In genomic region chr5:145104106-145104505, GRCh38 we compare ENCODE assay signal across 30 cellular contexts.
"Had no signal": no experiment of that assay in that cellular context is flagged by ENCODE, and none has a peak within 500 bp of the region (broad histone marks: within the 10 kb centered on the region; RNA-seq: fewer than 3 reads in every experiment).

No MANE protein-coding gene starts in this region.

- H3K36me3 ChIP-seq: adrenal gland, ascending aorta, brain microvascular endothelial cell, gastrocnemius medialis, heart right ventricle had no signal

- H2AFZ ChIP-seq: hepatocyte had no signal

- H3K36me3 Mint-ChIP-seq: activated CD4-positive, alpha-beta memory T cell treated with anti-CD3 and anti-CD28 coated beads for 36 hours; activated CD8-positive, alpha-beta memory T cell treated with anti-CD3 and anti-CD28 coated beads, Interleukin-2, amount 10 ng/mL, durations not matched to agents 7 days and 5 days; activated naive CD4-positive, alpha-beta T cell treated with anti-CD3 and anti-CD28 coated beads, Interleukin-2, amount 10 ng/mL, durations not matched to agents 7 days and 5 days; activated naive CD4-positive, alpha-beta T cell treated with anti-CD3 and anti-CD28 coated beads, Interleukin-2, amount 50 U/mL, for 72 hours had no signal

- DNase-seq: activated CD4-positive, alpha-beta memory T cell treated with anti-CD3 and anti-CD28 coated beads for 36 hours; activated CD4-positive, alpha-beta T cell treated with anti-CD3 and anti-CD28 coated beads for 36 hours; activated CD4-positive, alpha-beta T cell treated with anti-CD3 and anti-CD28 coated beads, Interleukin-2, amount 10 ng/mL, durations not matched to agents 24 days and 14 days; activated CD4-positive, CD25-positive, alpha-beta regulatory T cell; activated CD4-positive, CD25-positive, alpha-beta regulatory T cell treated with anti-CD3 and anti-CD28 coated beads, Interleukin-2, amount 50 U/mL, for 72 hours; activated CD8-positive, alpha-beta memory T cell treated with anti-CD3 and anti-CD28 coated beads, Interleukin-2, amount 10 ng/mL, durations not matched to agents 7 days and 5 days; activated CD8-positive, alpha-beta memory T cell treated with anti-CD3 and anti-CD28 coated beads, Interleukin-2, amount 50 U/mL, for 4 hours; activated CD8-positive, alpha-beta T cell treated with anti-CD3 and anti-CD28 coated beads, Interleukin-2, amount 10 ng/mL, durations not matched to agents 7 days and 5 days; activated gamma-delta T cell; activated naive CD4-positive, alpha-beta T cell; activated naive CD4-positive, alpha-beta T cell treated with anti-CD3 and anti-CD28 coated beads, Interleukin-2, amount 10 ng/mL, durations not matched to agents 7 days and 5 days; activated T-cell treated with anti-CD3 and anti-CD28 coated beads, Interleukin-2, amount 50 U/mL, for 1 hour; activated T-cell treated with anti-CD3 and anti-CD28 coated beads, Interleukin-2, amount 50 U/mL, for 48 hours; adrenal gland; brain microvascular endothelial cell; dorsolateral prefrontal cortex; effector memory CD4-positive, alpha-beta T cell; endodermal cell; foreskin keratinocyte; gastrocnemius medialis; heart right ventricle; T-helper 2 cell had no signal

- ATAC-seq: activated CD4-positive, alpha-beta T cell treated with anti-CD3 and anti-CD28 coated beads for 36 hours; activated CD8-positive, alpha-beta memory T cell treated with anti-CD3 and anti-CD28 coated beads, Interleukin-2, amount 10 ng/mL, durations not matched to agents 7 days and 5 days; activated CD8-positive, alpha-beta T cell treated with anti-CD3 and anti-CD28 coated beads, Interleukin-2, amount 10 ng/mL, durations not matched to agents 7 days and 5 days; activated naive CD4-positive, alpha-beta T cell treated with anti-CD3 and anti-CD28 coated beads, Interleukin-2, amount 50 U/mL, for 72 hours; esophagus mucosa; foreskin keratinocyte; gastrocnemius medialis; heart right ventricle had no signal

- FAIRE-seq: bronchial epithelial cell had no signal

- H3K9me3 Mint-ChIP-seq: endodermal cell had no signal

- H3K4me3 ChIP-seq: adrenal gland, ascending aorta, coronary artery, dorsolateral prefrontal cortex, gastrocnemius medialis, heart right ventricle, hepatocyte had no signal

- H3K4me2 ChIP-seq: hepatocyte had no signal

- H3K9me3 ChIP-seq: adrenal gland, ascending aorta, gastrocnemius medialis, heart right ventricle had no signal

- H3K27ac ChIP-seq: adrenal gland, ascending aorta, brain microvascular endothelial cell, coronary artery, foreskin keratinocyte, gastrocnemius medialis, heart right ventricle, hepatocyte had no signal

- H3K79me2 ChIP-seq: hepatocyte had no signal

- H3K27me3 Mint-ChIP-seq: activated CD4-positive, alpha-beta memory T cell treated with anti-CD3 and anti-CD28 coated beads for 36 hours; activated CD4-positive, alpha-beta T cell treated with anti-CD3 and anti-CD28 coated beads for 36 hours; activated CD4-positive, alpha-beta T cell treated with anti-CD3 and anti-CD28 coated beads, Interleukin-2, amount 10 ng/mL, durations not matched to agents 24 days and 14 days; activated CD8-positive, alpha-beta memory T cell treated with anti-CD3 and anti-CD28 coated beads, Interleukin-2, amount 10 ng/mL, durations not matched to agents 7 days and 5 days; activated naive CD4-positive, alpha-beta T cell treated with anti-CD3 and anti-CD28 coated beads, Interleukin-2, amount 10 ng/mL, durations not matched to agents 7 days and 5 days; central memory CD8-positive, alpha-beta T cell; dendritic cell treated with granulocyte-macrophage colony-stimulating factor and Interleukin-4, amounts not matched to agents 40 ng/mL and 50 ng/mL, for 4 days had no signal

- H3K27ac Mint-ChIP-seq: activated CD4-positive, alpha-beta memory T cell treated with anti-CD3 and anti-CD28 coated beads for 36 hours; activated CD4-positive, alpha-beta T cell treated with anti-CD3 and anti-CD28 coated beads for 36 hours; activated CD4-positive, alpha-beta T cell treated with anti-CD3 and anti-CD28 coated beads, Interleukin-2, amount 10 ng/mL, durations not matched to agents 24 days and 14 days; activated CD8-positive, alpha-beta memory T cell treated with anti-CD3 and anti-CD28 coated beads, Interleukin-2, amount 10 ng/mL, durations not matched to agents 7 days and 5 days; activated CD8-positive, alpha-beta T cell treated with anti-CD3 and anti-CD28 coated beads, Interleukin-2, amount 10 ng/mL, durations not matched to agents 7 days and 5 days; activated naive CD4-positive, alpha-beta T cell treated with anti-CD3 and anti-CD28 coated beads, Interleukin-2, amount 10 ng/mL, durations not matched to agents 7 days and 5 days; activated naive CD4-positive, alpha-beta T cell treated with anti-CD3 and anti-CD28 coated beads, Interleukin-2, amount 50 U/mL, for 72 hours; dendritic cell treated with granulocyte-macrophage colony-stimulating factor and Interleukin-4, amounts not matched to agents 40 ng/mL and 50 ng/mL, for 4 days; endodermal cell had no signal

- H3K4me3 Mint-ChIP-seq: activated CD4-positive, alpha-beta memory T cell treated with anti-CD3 and anti-CD28 coated beads for 36 hours; activated CD4-positive, alpha-beta T cell treated with anti-CD3 and anti-CD28 coated beads for 36 hours; activated CD4-positive, alpha-beta T cell treated with anti-CD3 and anti-CD28 coated beads, Interleukin-2, amount 10 ng/mL, durations not matched to agents 24 days and 14 days; activated CD8-positive, alpha-beta memory T cell treated with anti-CD3 and anti-CD28 coated beads, Interleukin-2, amount 10 ng/mL, durations not matched to agents 7 days and 5 days; activated CD8-positive, alpha-beta T cell treated with anti-CD3 and anti-CD28 coated beads, Interleukin-2, amount 10 ng/mL, durations not matched to agents 7 days and 5 days; activated naive CD4-positive, alpha-beta T cell treated with anti-CD3 and anti-CD28 coated beads, Interleukin-2, amount 10 ng/mL, durations not matched to agents 7 days and 5 days; central memory CD8-positive, alpha-beta T cell; dendritic cell treated with granulocyte-macrophage colony-stimulating factor and Interleukin-4, amounts not matched to agents 40 ng/mL and 50 ng/mL, for 4 days; endodermal cell had no signal

- H3K27me3 ChIP-seq: adrenal gland, ascending aorta, brain microvascular endothelial cell, dorsolateral prefrontal cortex, foreskin keratinocyte, gastrocnemius medialis, heart right ventricle, hepatocyte had no signal

- H3K4me1 Mint-ChIP-seq: activated CD4-positive, alpha-beta T cell treated with anti-CD3 and anti-CD28 coated beads for 36 hours; activated CD4-positive, alpha-beta T cell treated with anti-CD3 and anti-CD28 coated beads, Interleukin-2, amount 10 ng/mL, durations not matched to agents 24 days and 14 days; activated CD8-positive, alpha-beta memory T cell treated with anti-CD3 and anti-CD28 coated beads, Interleukin-2, amount 10 ng/mL, durations not matched to agents 7 days and 5 days; activated naive CD4-positive, alpha-beta T cell treated with anti-CD3 and anti-CD28 coated beads, Interleukin-2, amount 10 ng/mL, durations not matched to agents 7 days and 5 days; central memory CD8-positive, alpha-beta T cell; endodermal cell had no signal

- H3K4me1 ChIP-seq: adrenal gland, ascending aorta, foreskin keratinocyte, gastrocnemius medialis, heart right ventricle had no signal
